In genomic region chr2:105794926-105795574, GRCh38 we compare ENCODE assay signal across 10 cellular contexts. TPM values are rescaled to one million over a fixed set of nuclear protein-coding genes. Genes with fewer than 3 reads are reported as not detected.
A peak's percentile ranks its signal among the peaks of the same experiment; 100 is the strongest.
DNase-seq lines count a peak whose midpoint lies in the region; ATAC-seq, FAIRE-seq and TF ChIP-seq lines count a peak whose summit lies in the region.
"Had no signal": no experiment of that assay in that cellular context is flagged by ENCODE, and none has a peak within 500 bp of the region (broad histone marks: within the 10 kb centered on the region; RNA-seq: fewer than 3 reads in every experiment).

No MANE protein-coding gene starts in this region.

- BruUV-seq in Caco-2 (replicated peaks; lab: Mats Ljungman, UMichigan) = no TSS peak

- H3K9me3 Mint-ChIP-seq in Caco-2 (ENCODE audit: unreplicated experiment) (no peaks in the 10 kb centered on the region), GM23338 (no peaks in the 10 kb centered on the region), naive B cell (peaks cover 0 to 1% (median 0%) of the 10 kb centered on the region in 7 donors)
- no peaks in the 10 kb centered on the region for H3K9me3 Mint-ChIP-seq in activated CD8-positive, alpha-beta T cell treated with anti-CD3 and anti-CD28 coated beads, Interleukin-2, amount 10 ng/mL, durations not matched to agents 7 days and 5 days (ENCODE audit: insufficient read depth)

- 62 to 86% methylated on average over 3 of the region's 3 CpGs for WGBS in pancreas, 2 donors

- H3K4me2 ChIP-seq in GM23338 = peak overlapping the region; percentile 11

- peaks cover 100% of the 10 kb centered on the region for H3K79me2 ChIP-seq in GM23338 (replicated peaks; ENCODE audit: insufficient read depth)

- intact Hi-C loops in Caco-2 (cut with micrococcal nuclease; ENCODE audit: unreplicated experiment) = no loop called here
- intact Hi-C loops in pancreas (cut with DNase I) = no loop called here

- FAIRE-seq in pancreas (lab: Jason Lieb, UNC) = no peak

- H3K4me3 ChIP-seq in Caco-2 (ENCODE audit: low read depth, low read length) = no peak overlapping the region
- H3K4me3 ChIP-seq in GM23338 = no peak overlapping the region
- H3K4me3 ChIP-seq in pancreas = no peak overlapping the region
- H3K4me3 ChIP-seq: MG63 had no signal

- TF ChIP-seq CTCF in Caco-2 (IDR thresholded peaks at IDR 0.05; ENCODE audit: insufficient read depth in 1 of 2, low read depth in 1 of 2, low read length in 1 of 2, severe bottlenecking in 1 of 2, unreplicated experiment in 1 of 2) (no peak), GM23338 (conservative IDR thresholded peaks at IDR 0.05; ENCODE audit: low read depth in 2 of 2) (no peak), pancreas (IDR thresholded peaks at IDR 0.05) (no peak)

- H3K4me1 Mint-ChIP-seq in Caco-2 (ENCODE audit: low read depth, unreplicated experiment) (peaks cover 17% of the 10 kb centered on the region), GM23338 (peaks cover 64% of the 10 kb centered on the region), naive B cell (peaks cover 62 to 96% (median 81%) of the 10 kb centered on the region in 3 donors)
- peaks cover 90% of the 10 kb centered on the region for H3K4me1 Mint-ChIP-seq in activated CD8-positive, alpha-beta T cell treated with anti-CD3 and anti-CD28 coated beads, Interleukin-2, amount 10 ng/mL, durations not matched to agents 7 days and 5 days (ENCODE audit: low read depth)

- H3K36me3 Mint-ChIP-seq in Caco-2 (ENCODE audit: insufficient read depth, unreplicated experiment) (peaks cover 16% of the 10 kb centered on the region), GM23338 (ENCODE audit: low read depth) (peaks cover 5% of the 10 kb centered on the region; the same call in 1 of the 3 replicates), naive B cell (no peaks in the 10 kb centered on the region)
- peaks cover 38% of the 10 kb centered on the region for H3K36me3 Mint-ChIP-seq in activated CD8-positive, alpha-beta T cell treated with anti-CD3 and anti-CD28 coated beads, Interleukin-2, amount 10 ng/mL, durations not matched to agents 7 days and 5 days (ENCODE audit: low read depth)

- peaks cover 18% of the 10 kb centered on the region for H3K4me1 ChIP-seq in Caco-2
- peaks cover 38% of the 10 kb centered on the region for H3K4me1 ChIP-seq in GM23338 (ENCODE audit: insufficient read depth)
- H3K4me1 ChIP-seq in pancreas = peaks cover 7 to 37% (median 12%) of the 10 kb centered on the region in 3 donors

- H3K27me3 Mint-ChIP-seq in Caco-2 (ENCODE audit: insufficient read depth, unreplicated experiment) = no peaks in the 10 kb centered on the region
- H3K27me3 Mint-ChIP-seq in GM23338 (ENCODE audit: insufficient read depth, low read depth, poor library complexity) = peaks cover 4% of the 10 kb centered on the region
- H3K27me3 Mint-ChIP-seq in activated CD8-positive, alpha-beta T cell treated with anti-CD3 and anti-CD28 coated beads, Interleukin-2, amount 10 ng/mL, durations not matched to agents 7 days and 5 days (ENCODE audit: low read depth) = no peaks in the 10 kb centered on the region
- H3K27me3 Mint-ChIP-seq in naive B cell = no peaks in the 10 kb centered on the region

- H3F3A ChIP-seq in GM23338 (replicated peaks; ENCODE audit: low read depth) = no peaks in the 10 kb centered on the region

- H2AFZ ChIP-seq in GM23338 = no peak overlapping the region

- H3K36me3 ChIP-seq in Caco-2 (ENCODE audit: control insufficient read depth, insufficient read depth, low read length) (peaks cover 2% of the 10 kb centered on the region; the same call in 1 of the 2 replicates), GM23338 (ENCODE audit: insufficient read depth) (no peaks in the 10 kb centered on the region), pancreas (no peaks in the 10 kb centered on the region)
- H3K36me3 ChIP-seq: MG63 had no signal

- H3K9me2 ChIP-seq in GM23338 (ENCODE audit: insufficient read depth) = peaks cover 15% of the 10 kb centered on the region

- H3K4me3 Mint-ChIP-seq in Caco-2 (ENCODE audit: unreplicated experiment) (no peak overlapping the region), GM23338 (peak overlapping the region; percentile 22; the same call in 1 of the 3 replicates), naive B cell (peak overlapping the region; percentile 76 to 90 (median 82))
- H3K4me3 Mint-ChIP-seq in activated CD8-positive, alpha-beta T cell treated with anti-CD3 and anti-CD28 coated beads, Interleukin-2, amount 10 ng/mL, durations not matched to agents 7 days and 5 days = peak overlapping the region; percentile 71

- no peak for DNase-seq in Caco-2
- DNase-seq in GM23338 (ENCODE audit: low spot score) = no peak
- no peak for DNase-seq in activated CD8-positive, alpha-beta T cell treated with anti-CD3 and anti-CD28 coated beads, Interleukin-2, amount 10 ng/mL, durations not matched to agents 7 days and 5 days
- DNase-seq in naive B cell = no peak
- DNase-seq in NCI-H2029 treated with DMSO at 0.1 percent for 48 hours (lab: John Stamatoyannopoulos, UW) = no peak
- DNase-seq in midbrain (lab: John Stamatoyannopoulos, UW) = no peak
- DNase-seq in pancreas = no peak
- DNase-seq: DMS 273 treated with DMSO at 0.1 percent for 48 hours, MG63, NCI-H524 had no signal

- H3K9me3 ChIP-seq in Caco-2 (no peaks in the 10 kb centered on the region), pancreas (no peaks in the 10 kb centered on the region)
- H3K9me3 ChIP-seq: MG63 had no signal

- POLR2A ChIA-PET in Caco-2 (lab: Charles Lee) = no interaction called here
- POLR2A ChIA-PET in activated CD8-positive, alpha-beta T cell treated with anti-CD3 and anti-CD28 coated beads, Interleukin-2, amount 10 ng/mL, durations not matched to agents 7 days and 5 days (lab: Charles Lee) = interaction anchor here (0.6 to 5.0 kb wide), 8 partner anchors 8 to 300 kb away, joined by 3 to 44 read pairs (median 4); no protein-coding TSS in a partner anchor

- peak overlapping the region; percentile 55 for H3K27ac Mint-ChIP-seq in Caco-2 (ENCODE audit: unreplicated experiment)
- H3K27ac Mint-ChIP-seq in GM23338 = peak overlapping the region; percentile 32; the same call in 1 of the 2 replicates
- H3K27ac Mint-ChIP-seq in activated CD8-positive, alpha-beta T cell treated with anti-CD3 and anti-CD28 coated beads, Interleukin-2, amount 10 ng/mL, durations not matched to agents 7 days and 5 days = peak overlapping the region; percentile 97
- peak overlapping the region; percentile 59 to 98 (median 96) for H3K27ac Mint-ChIP-seq in naive B cell

- peaks cover 27% of the 10 kb centered on the region; the same call in 1 of the 2 replicates for H4K20me1 ChIP-seq in GM23338 (replicated peaks; ENCODE audit: insufficient read depth)

- ATAC-seq in GM23338 = no peak
- ATAC-seq in activated CD8-positive, alpha-beta T cell treated with anti-CD3 and anti-CD28 coated beads, Interleukin-2, amount 10 ng/mL, durations not matched to agents 7 days and 5 days = no peak
- ATAC-seq in naive B cell (ENCODE audit: low read depth in 2 of 2) = no peak
- no peak for ATAC-seq in pancreas

- H3K27me3 ChIP-seq in Caco-2 (replicated peaks; ENCODE audit: control insufficient read depth, insufficient read depth, low read length) (no peaks in the 10 kb centered on the region), GM23338 (ENCODE audit: insufficient read depth) (no peaks in the 10 kb centered on the region), pancreas (no peaks in the 10 kb centered on the region)
- H3K27me3 ChIP-seq: MG63 had no signal

- H3K27ac ChIP-seq in GM23338 (ENCODE audit: low read depth) (no peak overlapping the region; the same call in 1 of the 2 replicates), pancreas (no peak overlapping the region)

- CTCF ChIA-PET in Caco-2 (lab: Charles Lee) = no interaction called here
- CTCF ChIA-PET in activated CD8-positive, alpha-beta T cell treated with anti-CD3 and anti-CD28 coated beads, Interleukin-2, amount 10 ng/mL, durations not matched to agents 7 days and 5 days (lab: Charles Lee) = interaction anchor here (0.6 to 6.2 kb wide), 6 partner anchors 6 to 299 kb away, joined by 3 to 54 read pairs (median 4); no protein-coding TSS in a partner anchor

TF ChIP-seq in GM23338, 12 proteins besides CTCF, POLR2A, EP300 and RAD21:
- TF ChIP-seq POLR2AphosphoS5 (IDR thresholded peaks at IDR 0.05; ENCODE audit: low read depth) = no peak
- TF ChIP-seq EZH2 (IDR thresholded peaks at IDR 0.05; ENCODE audit: low read depth, unreplicated experiment) = no peak
- no peak for TF ChIP-seq EZH2phosphoT487 (IDR thresholded peaks at IDR 0.05; ENCODE audit: unreplicated experiment)
- no peak for TF ChIP-seq CREB1 (CRISPR knock-in tag; IDR thresholded peaks at IDR 0.05; ENCODE audit: low read depth)
TF ChIP-seq in GM23338: peak in this region for 0.

RNA-seq across cellular contexts. Expression of gene NCK2, which starts 50.3 kb away (rescaled TPM):
- 89.0 and 95.7 TPM in 2 replicates for total RNA-seq in Caco-2 (2022)
- 59.9 and 62.4 TPM in 2 replicates for total RNA-seq in GM23338 (2014; rRNA removed; shearing (Covaris generic))
- 26.9 and 28.4 TPM in 2 replicates for polyA plus RNA-seq in GM23338 (2016; fragmentation: Nextera tagmentation; extraction: Ambion mirVana)
- 10 to 100 TPM; 60.7 to 61.3 TPM for total RNA-seq in activated CD8-positive, alpha-beta T cell treated with anti-CD3 and anti-CD28 coated beads, Interleukin-2, amount 10 ng/mL, durations not matched to agents 7 days and 5 days
- 100 to 1,000 TPM in 1 of 6 donors, 10 to 100 TPM in 5; 70.7 to 108 (median 76.7) TPM for polyA plus RNA-seq in naive B cell (ENCODE audit: low read depth in 6 of 6)
- 10 to 100 TPM; 30.8 to 57.6 (median 31.4) TPM for total RNA-seq in pancreas
- 10 to 100 TPM; 28.4 to 29.9 TPM for polyA plus RNA-seq in pancreas

Comparison
In these comparisons a context has a peak if more than half of its experiments do, and no peak if none do; other contexts are left out.
1. H3K27ac Mint-ChIP-seq: peak in every context shown above with its lines; median percentile 97 in activated CD8-positive, alpha-beta T cell treated with anti-CD3 and anti-CD28 coated beads, Interleukin-2, amount 10 ng/mL, durations not matched to agents 7 days and 5 days; 96 in naive B cell; 55 in Caco-2; 32 in GM23338.